In the genomic region with DNA sequence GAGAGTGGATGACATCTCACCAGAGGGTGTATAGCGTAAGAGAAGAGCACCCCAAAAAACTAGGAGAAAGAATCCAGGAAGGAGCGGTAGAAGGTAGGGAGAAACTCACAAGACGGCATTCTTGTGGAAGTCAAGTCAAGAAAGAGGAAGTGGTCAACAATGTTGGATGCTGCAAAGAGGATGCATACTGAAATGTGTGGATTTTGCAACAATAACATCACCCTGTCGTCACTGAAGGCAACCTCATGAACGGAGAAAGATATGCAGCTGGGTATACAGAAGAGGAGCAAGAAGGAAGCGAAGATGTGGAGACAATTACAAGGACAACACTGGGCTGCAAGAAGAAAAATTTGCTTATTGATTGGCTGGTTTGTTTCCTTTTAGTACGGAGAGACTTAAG, we compare ENCODE assay signal across 24 cellular contexts. TPM values are rescaled to one million over a fixed set of nuclear protein-coding genes. Genes with fewer than 3 reads are reported as not detected.
DNase-seq lines count a peak whose midpoint lies in the region; ATAC-seq and TF ChIP-seq lines count a peak whose summit lies in the region.
"Had no signal": no experiment of that assay in that cellular context is flagged by ENCODE, and none has a peak within 500 bp of the region (broad histone marks: within the 10 kb centered on the region; RNA-seq: fewer than 3 reads in every experiment).

No MANE protein-coding gene starts in this region.

- in situ Hi-C loops in KBM-7 (cut with MboI; ENCODE audit: low pct_unique_long_range_greater_than_20kb, low sequenced_read_pairs), result no loop called here

- H3K9me3 Mint-ChIP-seq in WTC11, result peaks cover 1% of the 10 kb centered on the region; the same call in 1 of the 2 replicates
- H3K9me3 Mint-ChIP-seq: activated CD8-positive, alpha-beta T cell treated with anti-CD3 and anti-CD28 coated beads for 36 hours; brain; nephron had no signal

- no peak overlapping the region for H3K4me3 ChIP-seq in left lung
- H3K4me3 ChIP-seq: pancreas, sigmoid colon had no signal

- no peak overlapping the region for H3K4me3 Mint-ChIP-seq in WTC11
- H3K4me3 Mint-ChIP-seq: activated CD8-positive, alpha-beta T cell treated with anti-CD3 and anti-CD28 coated beads for 36 hours; brain; nephron had no signal

- no peaks in the 10 kb centered on the region; the same call in 1 of the 2 replicates for H3K4me1 Mint-ChIP-seq in WTC11

- no peaks in the 10 kb centered on the region for H3K27me3 ChIP-seq in left lung
- H3K27me3 ChIP-seq: pancreas, sigmoid colon had no signal

- POLR2A ChIA-PET in WTC11 (lab: Charles Lee), result no interaction called here

- H3K27me3 Mint-ChIP-seq in WTC11 (ENCODE audit: low read depth), result no peaks in the 10 kb centered on the region
- H3K27me3 Mint-ChIP-seq: activated CD8-positive, alpha-beta T cell treated with anti-CD3 and anti-CD28 coated beads for 36 hours; brain had no signal

- peak; percentile 96 to 97 for DNase-seq in AML-193 (lab: John Stamatoyannopoulos, UW)
- peak; percentile 76 for DNase-seq in KBM-7
- DNase-seq in SIG-M5 (lab: John Stamatoyannopoulos, UW), result peak; percentile 85
- no peak for DNase-seq in left lung
- no peak for DNase-seq in NK-92 treated with Interleukin-12 subunit alpha and Interleukin-12 subunit beta, amount 100 ng/mL, for 24 hours (lab: John Stamatoyannopoulos, UW)
- no peak for DNase-seq in NCI-H1092 (lab: John Stamatoyannopoulos, UW)
- DNase-seq in WTC11 (ENCODE audit: low spot score), result no peak
- DNase-seq: C1 segment of cervical spinal cord; effector CD8-positive, alpha-beta T cell; H7; IMR-90; kidney glomerular epithelial cell; NCI-H1930; NCI-H226; pancreas; sigmoid colon; stimulated activated CD4-positive, alpha-beta T cell treated with anti-CD3 and anti-CD28 coated beads, Interleukin-15, amount 100 ng/mL, for 24 hours; stimulated activated CD8-positive, alpha-beta memory T cell treated with anti-CD3 and anti-CD28 coated beads, Interleukin-4, amount 100 ng/mL, for 48 hours; T1000 had no signal

- TF ChIP-seq CTCF in left lung (IDR thresholded peaks at IDR 0.05) (no peak), WTC11 (IDR thresholded peaks at IDR 0.05) (no peak)

- no peak overlapping the region for H3K27ac Mint-ChIP-seq in WTC11
- H3K27ac Mint-ChIP-seq: activated CD8-positive, alpha-beta T cell treated with anti-CD3 and anti-CD28 coated beads for 36 hours; brain; nephron had no signal

- peak overlapping the region in 1 of 2 donors; percentile 53 for H3K27ac ChIP-seq in left lung
- H3K27ac ChIP-seq: pancreas, sigmoid colon had no signal

- H3K9me3 ChIP-seq in left lung, result no peaks in the 10 kb centered on the region
- H3K9me3 ChIP-seq: pancreas, sigmoid colon had no signal

- peak; percentile 69 for ATAC-seq in left lung
- no peak for ATAC-seq in WTC11
- no peak for ATAC-seq in GM21528 (IDR thresholded peaks at IDR 0.05; ENCODE audit: low FRiP score, unreplicated experiment)
- ATAC-seq: SK-N-SH treated with all-trans-retinoic acid at 6 μM for 48 hours had no signal

- no peaks in the 10 kb centered on the region for H3K36me3 ChIP-seq in left lung
- H3K36me3 ChIP-seq: sigmoid colon had no signal

- intact Hi-C loops in left lung (cut with DNase I), result no loop called here

- CTCF ChIA-PET in WTC11 (lab: Charles Lee), result interaction anchor here (1.5 kb wide), 1 partner anchor 32 kb away, joined by 4 read pairs; no protein-coding TSS in a partner anchor

- peaks cover 2% of the 10 kb centered on the region for H3K36me3 Mint-ChIP-seq in WTC11

- peaks cover 0 to 12% of the 10 kb centered on the region in 2 donors for H3K4me1 ChIP-seq in left lung
- H3K4me1 ChIP-seq: pancreas had no signal

TF ChIP-seq in WTC11, 78 proteins besides CTCF, POLR2A, EP300 and RAD21 (continues in another document):
- TF ChIP-seq PREB (CRISPR knock-in tag; IDR thresholded peaks at IDR 0.05; ENCODE audit: borderline replicate concordance) (no peak), TEAD1 (CRISPR knock-in tag; IDR thresholded peaks at IDR 0.05) (no peak), SP1 (CRISPR knock-in tag; conservative IDR thresholded peaks at IDR 0.05) (no peak), GABPB1 (CRISPR knock-in tag; IDR thresholded peaks at IDR 0.05) (no peak), ZNF671 (CRISPR knock-in tag; IDR thresholded peaks at IDR 0.05) (no peak), FOXP1 (CRISPR knock-in tag; IDR thresholded peaks at IDR 0.05; ENCODE audit: borderline replicate concordance) (no peak), ATF1 (CRISPR knock-in tag; IDR thresholded peaks at IDR 0.05) (no peak), ERG (CRISPR knock-in tag; IDR thresholded peaks at IDR 0.05) (no peak), HMGXB4 (CRISPR knock-in tag; IDR thresholded peaks at IDR 0.05) (no peak), NFE2L1 (CRISPR knock-in tag; IDR thresholded peaks at IDR 0.05) (no peak), MYBL2 (CRISPR knock-in tag; IDR thresholded peaks at IDR 0.05) (no peak), RORB (CRISPR knock-in tag; IDR thresholded peaks at IDR 0.05) (no peak), IRF1 (CRISPR knock-in tag; IDR thresholded peaks at IDR 0.05) (no peak)
- TF ChIP-seq, protein P1, sequence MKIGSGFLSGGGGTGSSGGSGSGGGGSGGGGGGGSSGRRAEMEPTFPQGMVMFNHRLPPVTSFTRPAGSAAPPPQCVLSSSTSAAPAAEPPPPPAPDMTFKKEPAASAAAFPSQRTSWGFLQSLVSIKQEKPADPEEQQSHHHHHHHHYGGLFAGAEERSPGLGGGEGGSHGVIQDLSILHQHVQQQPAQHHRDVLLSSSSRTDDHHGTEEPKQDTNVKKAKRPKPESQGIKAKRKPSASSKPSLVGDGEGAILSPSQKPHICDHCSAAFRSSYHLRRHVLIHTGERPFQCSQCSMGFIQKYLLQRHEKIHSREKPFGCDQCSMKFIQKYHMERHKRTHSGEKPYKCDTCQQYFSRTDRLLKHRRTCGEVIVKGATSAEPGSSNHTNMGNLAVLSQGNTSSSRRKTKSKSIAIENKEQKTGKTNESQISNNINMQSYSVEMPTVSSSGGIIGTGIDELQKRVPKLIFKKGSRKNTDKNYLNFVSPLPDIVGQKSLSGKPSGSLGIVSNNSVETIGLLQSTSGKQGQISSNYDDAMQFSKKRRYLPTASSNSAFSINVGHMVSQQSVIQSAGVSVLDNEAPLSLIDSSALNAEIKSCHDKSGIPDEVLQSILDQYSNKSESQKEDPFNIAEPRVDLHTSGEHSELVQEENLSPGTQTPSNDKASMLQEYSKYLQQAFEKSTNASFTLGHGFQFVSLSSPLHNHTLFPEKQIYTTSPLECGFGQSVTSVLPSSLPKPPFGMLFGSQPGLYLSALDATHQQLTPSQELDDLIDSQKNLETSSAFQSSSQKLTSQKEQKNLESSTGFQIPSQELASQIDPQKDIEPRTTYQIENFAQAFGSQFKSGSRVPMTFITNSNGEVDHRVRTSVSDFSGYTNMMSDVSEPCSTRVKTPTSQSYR (CRISPR knock-in tag; IDR thresholded peaks at IDR 0.05), result no peak
- TF ChIP-seq, protein P2, sequence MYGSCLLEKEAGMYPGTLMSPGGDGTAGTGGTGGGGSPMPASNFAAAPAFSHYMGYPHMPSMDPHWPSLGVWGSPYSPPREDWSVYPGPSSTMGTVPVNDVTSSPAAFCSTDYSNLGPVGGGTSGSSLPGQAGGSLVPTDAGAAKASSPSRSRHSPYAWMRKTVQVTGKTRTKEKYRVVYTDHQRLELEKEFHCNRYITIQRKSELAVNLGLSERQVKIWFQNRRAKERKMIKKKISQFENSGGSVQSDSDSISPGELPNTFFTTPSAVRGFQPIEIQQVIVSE (CRISPR knock-in tag; IDR thresholded peaks at IDR 0.05; ENCODE audit: borderline replicate concordance), result no peak

RNA-seq across cellular contexts. Expression of gene TAPT1, which starts 11.4 kb away (rescaled TPM):
- total RNA-seq in left lung (10 to 100 TPM; 42.9 to 60.4 TPM), WTC11 (2021) (10.4 to 12.4 TPM (median 10.6 TPM) in 3 replicates)

Comparison
In these comparisons a context has a peak if more than half of its experiments do, and no peak if none do; other contexts are left out.
1. DNase-seq: peak in AML-193 (2 of 2), KBM-7 (single experiment) and SIG-M5 (single experiment); none in left lung (0 of 2), NK-92 treated with Interleukin-12 subunit alpha and Interleukin-12 subunit beta, amount 100 ng/mL, for 24 hours (single experiment), NCI-H1092 (single experiment) and WTC11 (single experiment).